Comparison of ENCODE assay signal across 8 cellular contexts in the genomic region with DNA sequence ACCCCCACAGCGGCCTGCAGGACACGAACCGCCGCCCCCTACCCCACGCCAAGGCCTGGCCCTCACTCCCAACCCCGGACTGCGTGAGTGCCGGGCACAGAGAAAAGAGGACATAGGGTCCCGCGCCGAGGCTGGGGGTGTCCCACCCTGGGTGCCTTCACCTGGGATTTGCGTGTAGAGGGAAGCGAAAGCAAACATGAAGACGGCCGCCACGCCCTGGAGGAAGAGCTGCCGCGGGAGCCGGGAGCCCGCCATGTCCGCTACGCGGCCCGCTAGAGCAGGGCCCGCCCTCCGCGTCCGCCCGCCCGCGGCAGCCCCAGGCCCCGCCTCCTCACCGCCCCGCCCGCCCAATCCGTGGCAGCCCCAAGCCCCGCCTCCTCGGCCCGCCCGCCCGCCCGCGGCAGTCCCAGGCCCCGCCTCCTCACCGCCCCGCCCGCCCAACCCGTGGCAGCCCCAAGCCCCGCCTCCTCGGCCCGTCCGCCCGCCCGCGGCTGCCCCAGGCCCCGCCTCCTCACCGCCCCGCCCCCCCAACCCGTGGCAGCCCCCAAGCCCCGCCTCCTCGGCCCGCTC. TPM values are rescaled to one million over a fixed set of nuclear protein-coding genes. Genes with fewer than 3 reads are reported as not detected.
DNase-seq lines count a peak whose midpoint lies in the region; ATAC-seq and TF ChIP-seq lines count a peak whose summit lies in the region.

A gene with protein sequence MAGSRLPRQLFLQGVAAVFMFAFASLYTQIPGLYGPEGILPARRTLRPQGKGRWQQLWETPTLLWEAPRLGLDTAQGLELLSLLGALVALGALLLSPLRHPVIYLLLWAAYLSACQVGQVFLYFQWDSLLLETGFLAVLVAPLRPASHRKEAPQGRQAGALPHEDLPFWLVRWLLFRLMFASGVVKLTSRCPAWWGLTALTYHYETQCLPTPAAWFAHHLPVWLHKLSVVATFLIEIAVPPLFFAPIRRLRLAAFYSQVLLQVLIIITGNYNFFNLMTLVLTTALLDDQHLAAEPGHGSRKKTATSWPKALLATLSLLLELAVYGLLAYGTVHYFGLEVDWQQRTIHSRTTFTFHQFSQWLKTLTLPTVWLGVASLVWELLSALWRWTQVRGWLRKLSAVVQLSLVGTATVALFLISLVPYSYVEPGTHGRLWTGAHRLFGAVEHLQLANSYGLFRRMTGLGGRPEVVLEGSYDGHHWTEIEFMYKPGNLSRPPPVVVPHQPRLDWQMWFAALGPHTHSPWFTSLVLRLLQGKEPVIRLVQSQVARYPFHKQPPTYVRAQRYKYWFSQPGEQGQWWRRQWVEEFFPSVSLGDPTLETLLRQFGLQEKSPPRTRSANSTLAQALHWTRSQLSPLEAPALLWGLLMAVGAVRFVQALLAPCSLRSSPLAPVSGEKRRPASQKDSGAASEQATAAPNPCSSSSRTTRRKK (minus strand): TSS at position 282 of the 570 bp plus-strand sequence. CDS start 27 bp downstream, at position 255.

- H3K9ac ChIP-seq in ES-I3 (ENCODE audit: low read depth, low read length) (peak within 1 kb of the TSS; percentile 84), H9 (ENCODE audit: extremely low read depth, insufficient read length, low read length) (peak within 1 kb of the TSS; percentile 99)

- peak within 1 kb of the TSS; percentile 92 to 96 for H3K4me3 Mint-ChIP-seq in H9
- peak within 1 kb of the TSS; percentile 96 for H3K4me3 Mint-ChIP-seq in activated CD4-positive, alpha-beta T cell treated with anti-CD3 and anti-CD28 coated beads, Interleukin-2, amount 10 ng/mL, durations not matched to agents 7 days and 5 days
- peak within 1 kb of the TSS; percentile 98 for H3K4me3 Mint-ChIP-seq in dendritic cell treated with granulocyte-macrophage colony-stimulating factor and Interleukin-4, amounts not matched to agents 40 ng/mL and 50 ng/mL, for 4 days

- no CpG with 5 or more reads among the region's 62 CpGs for WGBS in H9 (ENCODE audit: extremely low coverage, insufficient read length, low lambda C conversion rate)
- 0 to 1% methylated on average over 9 to 57 of the region's 62 CpGs for WGBS in lung, 2 donors

- peaks cover 6% of the 10 kb centered on the region; the same call in 1 of the 2 replicates for H3K4me1 ChIP-seq in ES-I3 (ENCODE audit: insufficient read depth, low read length)
- no peaks in the 10 kb centered on the region for H3K4me1 ChIP-seq in H9 (ENCODE audit: insufficient read depth, low read length)
- H3K4me1 ChIP-seq in lung (ENCODE audit: control insufficient read depth in 2 of 2, insufficient read depth in 2 of 2, low read length in 2 of 2), result peaks cover 7 to 12% of the 10 kb centered on the region in 2 donors

- ATAC-seq in lung (ENCODE audit: insufficient read depth, low FRiP score), result peak; percentile 82

- peaks cover 10 to 14% of the 10 kb centered on the region in 2 experiments for H3K4me1 Mint-ChIP-seq in H9
- H3K4me1 Mint-ChIP-seq in activated CD4-positive, alpha-beta T cell treated with anti-CD3 and anti-CD28 coated beads, Interleukin-2, amount 10 ng/mL, durations not matched to agents 7 days and 5 days, result peaks cover 22% of the 10 kb centered on the region
- H3K4me1 Mint-ChIP-seq in dendritic cell treated with granulocyte-macrophage colony-stimulating factor and Interleukin-4, amounts not matched to agents 40 ng/mL and 50 ng/mL, for 4 days (ENCODE audit: low read depth), result peaks cover 35% of the 10 kb centered on the region

- H3K9me3 Mint-ChIP-seq in H9, result no peaks in the 10 kb centered on the region
- H3K9me3 Mint-ChIP-seq in activated CD4-positive, alpha-beta T cell treated with anti-CD3 and anti-CD28 coated beads, Interleukin-2, amount 10 ng/mL, durations not matched to agents 7 days and 5 days, result no peaks in the 10 kb centered on the region
- H3K9me3 Mint-ChIP-seq in dendritic cell treated with granulocyte-macrophage colony-stimulating factor and Interleukin-4, amounts not matched to agents 40 ng/mL and 50 ng/mL, for 4 days, result no peaks in the 10 kb centered on the region

- H3K79me1 ChIP-seq in H9 (ENCODE audit: insufficient read depth, low read depth, low read length, poor library complexity, severe bottlenecking), result peaks cover 11% of the 10 kb centered on the region

- DNase-seq in H9 (no peak), NB4 (ENCODE audit: low read depth) (peak; percentile 83), lung (ENCODE audit: low spot score) (peak; percentile 93), HPDE6-E6E7 (ENCODE audit: extremely low spot score) (no peak)
- peak; percentile 91 for DNase-seq in activated CD4-positive, alpha-beta T cell treated with anti-CD3 and anti-CD28 coated beads, Interleukin-2, amount 10 ng/mL, durations not matched to agents 7 days and 5 days
- peak; percentile 89 to 93 (median 91) for DNase-seq in stimulated activated CD4-positive, alpha-beta T cell treated with anti-CD3 and anti-CD28 coated beads, TNF-alpha, amount 100 ng/mL, for 24 hours (ENCODE audit: low read depth in 3 of 3)

- TF ChIP-seq CTCF in H9 (conservative IDR thresholded peaks at IDR 0.05) (no peak), NB4 (IDR thresholded peaks at IDR 0.05; ENCODE audit: low read depth, low read length) (no peak), lung (IDR thresholded peaks at IDR 0.05; ENCODE audit: control extremely low read depth, extremely low read depth) (no peak)

- H3K9me3 ChIP-seq in ES-I3 (ENCODE audit: control insufficient read depth, insufficient read depth, low read length), result no peaks in the 10 kb centered on the region
- no peaks in the 10 kb centered on the region for H3K9me3 ChIP-seq in H9 (ENCODE audit: control insufficient read depth, low read depth, low read length)
- no peaks in the 10 kb centered on the region for H3K9me3 ChIP-seq in lung (ENCODE audit: control insufficient read depth in 2 of 2, insufficient read depth in 1 of 2, low read length in 1 of 2)

- H3K23ac ChIP-seq in H9 (ENCODE audit: insufficient read length, low read depth, low read length), result no peak within 1 kb of the TSS

- H4K5ac ChIP-seq in H9 (ENCODE audit: insufficient read length, low read depth, low read length), result no peak within 1 kb of the TSS

- H2BK20ac ChIP-seq in H9 (ENCODE audit: low read depth, low read length, poor library complexity, severe bottlenecking), result no peak within 1 kb of the TSS

- H2AK5ac ChIP-seq in H9 (ENCODE audit: insufficient read length, low read length), result no peak within 1 kb of the TSS

- intact Hi-C loops in dendritic cell treated with granulocyte-macrophage colony-stimulating factor and Interleukin-4, amounts not matched to agents 40 ng/mL and 50 ng/mL, for 4 days (cut with micrococcal nuclease), result loop anchor here (5.0 kb wide), 1 partner anchor 75 kb away; a partner anchor contains a TSS

- no peak within 1 kb of the TSS for H3T11ph ChIP-seq in H9 (ENCODE audit: low read length)

- peak within 1 kb of the TSS; percentile 98 for H4K8ac ChIP-seq in H9 (replicated peaks; ENCODE audit: insufficient read length, low read depth, low read length)

- H3K36me3 Mint-ChIP-seq in H9 (ENCODE audit: insufficient read depth in 1 of 3, low read depth in 3 of 3), result peaks cover 0 to 8% (median 0%) of the 10 kb centered on the region in 3 experiments; a peak in 2 of 7 replicates
- H3K36me3 Mint-ChIP-seq in activated CD4-positive, alpha-beta T cell treated with anti-CD3 and anti-CD28 coated beads, Interleukin-2, amount 10 ng/mL, durations not matched to agents 7 days and 5 days (ENCODE audit: low read depth), result peaks cover 12% of the 10 kb centered on the region
- H3K36me3 Mint-ChIP-seq in dendritic cell treated with granulocyte-macrophage colony-stimulating factor and Interleukin-4, amounts not matched to agents 40 ng/mL and 50 ng/mL, for 4 days (ENCODE audit: low read depth), result peaks cover 61% of the 10 kb centered on the region

- no peak within 1 kb of the TSS for H3K56ac ChIP-seq in H9 (ENCODE audit: insufficient read length, low read depth, low read length)

- H2AFZ ChIP-seq in H9 (ENCODE audit: low read length), result no peak within 1 kb of the TSS

- POLR2A ChIA-PET in activated CD4-positive, alpha-beta T cell treated with anti-CD3 and anti-CD28 coated beads, Interleukin-2, amount 10 ng/mL, durations not matched to agents 7 days and 5 days (lab: Charles Lee), result interaction anchor here (0.9 to 2.7 kb wide), 4 partner anchors 18 to 114 kb away, joined by 3 to 29 read pairs (median 4); a partner anchor contains a TSS

- H3K18ac ChIP-seq in H9 (ENCODE audit: insufficient read length, low read depth, low read length), result peak within 1 kb of the TSS; percentile 99

- no peak within 1 kb of the TSS for H4K91ac ChIP-seq in H9 (ENCODE audit: insufficient read length, low read depth, low read length)

- H2BK5ac ChIP-seq in H9 (ENCODE audit: insufficient read length, low read length), result peak within 1 kb of the TSS; percentile 85

- H3K27ac ChIP-seq in H9 (ENCODE audit: insufficient read length, low read depth, low read length), result no peak within 1 kb of the TSS
- peak within 1 kb of the TSS; percentile 66 to 100 for H3K27ac ChIP-seq in lung (ENCODE audit: low read depth in 1 of 2, low read length in 1 of 2)

- H3K14ac ChIP-seq in H9 (ENCODE audit: insufficient read depth, low read length), result peak within 1 kb of the TSS; percentile 99

- peak; percentile 33 for TF ChIP-seq POLR2A in NB4 (IDR thresholded peaks at IDR 0.05; ENCODE audit: extremely low read depth, insufficient read length)

- CTCF ChIA-PET in activated CD4-positive, alpha-beta T cell treated with anti-CD3 and anti-CD28 coated beads, Interleukin-2, amount 10 ng/mL, durations not matched to agents 7 days and 5 days (lab: Charles Lee), result interaction anchor here (0.6 to 3.4 kb wide), 6 partner anchors 9 to 317 kb away, joined by 3 to 41 read pairs (median 8); a partner anchor contains a TSS

- H3K36me3 ChIP-seq in ES-I3 (ENCODE audit: insufficient read depth, low read length), result no peaks in the 10 kb centered on the region
- peaks cover 0 to 39% of the 10 kb centered on the region in 2 donors for H3K36me3 ChIP-seq in lung (ENCODE audit: control insufficient read depth in 2 of 2, insufficient read depth in 2 of 2, low read length in 2 of 2)

- no peak within 1 kb of the TSS for H2BK12ac ChIP-seq in H9 (ENCODE audit: insufficient read length, low read depth, low read length)

- H3K27ac Mint-ChIP-seq in H9, result peak within 1 kb of the TSS; percentile 98; a peak in 6 of 7 replicates
- H3K27ac Mint-ChIP-seq in activated CD4-positive, alpha-beta T cell treated with anti-CD3 and anti-CD28 coated beads, Interleukin-2, amount 10 ng/mL, durations not matched to agents 7 days and 5 days, result peak within 1 kb of the TSS; percentile 96
- peak within 1 kb of the TSS; percentile 96 for H3K27ac Mint-ChIP-seq in dendritic cell treated with granulocyte-macrophage colony-stimulating factor and Interleukin-4, amounts not matched to agents 40 ng/mL and 50 ng/mL, for 4 days

- H4K20me1 ChIP-seq in H9 (ENCODE audit: control insufficient read depth, insufficient read depth, insufficient read length), result no peaks in the 10 kb centered on the region

- H3K4me3 ChIP-seq in NB4 (ENCODE audit: low read depth, low read length) (peak within 1 kb of the TSS; percentile 90), lung (peak within 1 kb of the TSS; percentile 90)

- peaks cover 12% of the 10 kb centered on the region for H3K23me2 ChIP-seq in H9 (ENCODE audit: insufficient read length, low read depth, low read length, poor library complexity, severe bottlenecking)

- H3K27me3 ChIP-seq in H9 (ENCODE audit: insufficient read depth, low read length) (no peaks in the 10 kb centered on the region), lung (ENCODE audit: control insufficient read depth, insufficient read depth) (no peaks in the 10 kb centered on the region)

- no peaks in the 10 kb centered on the region for H3K27me3 Mint-ChIP-seq in H9 (ENCODE audit: low read depth)
- H3K27me3 Mint-ChIP-seq in activated CD4-positive, alpha-beta T cell treated with anti-CD3 and anti-CD28 coated beads, Interleukin-2, amount 10 ng/mL, durations not matched to agents 7 days and 5 days, result no peaks in the 10 kb centered on the region
- no peaks in the 10 kb centered on the region for H3K27me3 Mint-ChIP-seq in dendritic cell treated with granulocyte-macrophage colony-stimulating factor and Interleukin-4, amounts not matched to agents 40 ng/mL and 50 ng/mL, for 4 days

- peak within 1 kb of the TSS; percentile 97 for H3K4me2 ChIP-seq in H9 (ENCODE audit: insufficient read depth, insufficient read length, low read length)

- no peak within 1 kb of the TSS for H2BK120ac ChIP-seq in H9 (ENCODE audit: low read depth, low read length, poor library complexity, severe bottlenecking)

- H3K79me2 ChIP-seq in H9 (ENCODE audit: insufficient read depth, low read length), result peaks cover 11% of the 10 kb centered on the region; the same call in 1 of the 2 replicates

- H2BK15ac ChIP-seq in H9 (ENCODE audit: low read depth, low read length), result no peak within 1 kb of the TSS

- no peak within 1 kb of the TSS for H3K4ac ChIP-seq in H9 (ENCODE audit: low read depth, low read length)

RNA-seq across cellular contexts. Expression of the gene that starts here (rescaled TPM):
- total RNA-seq in H9 (2021), result 43.6 and 46.0 TPM in 2 replicates
- total RNA-seq in activated CD4-positive, alpha-beta T cell treated with anti-CD3 and anti-CD28 coated beads, Interleukin-2, amount 10 ng/mL, durations not matched to agents 7 days and 5 days, result 100 to 1,000 TPM; 130 to 139 TPM
- 10 to 100 TPM; 29.8 to 84.6 TPM for total RNA-seq in lung
- polyA plus RNA-seq in lung, result 10 to 100 TPM; 47.8 to 53.0 TPM

Comparison
In these comparisons a context has a peak if more than half of its experiments do, and no peak if none do; other contexts are left out.
1. DNase-seq: peak in NB4 (single experiment), activated CD4-positive, alpha-beta T cell treated with anti-CD3 and anti-CD28 coated beads, Interleukin-2, amount 10 ng/mL, durations not matched to agents 7 days and 5 days (single experiment), lung (single experiment) and stimulated activated CD4-positive, alpha-beta T cell treated with anti-CD3 and anti-CD28 coated beads, TNF-alpha, amount 100 ng/mL, for 24 hours (3 of 3); none in H9 (single experiment) and HPDE6-E6E7 (single experiment).
2. Peak in every context shown above with its lines, with median percentiles within 50 percentile points of each other: H3K27ac Mint-ChIP-seq and H3K4me3 Mint-ChIP-seq.